8 cellular contexts compared by ENCODE assay signal in the genomic region with DNA sequence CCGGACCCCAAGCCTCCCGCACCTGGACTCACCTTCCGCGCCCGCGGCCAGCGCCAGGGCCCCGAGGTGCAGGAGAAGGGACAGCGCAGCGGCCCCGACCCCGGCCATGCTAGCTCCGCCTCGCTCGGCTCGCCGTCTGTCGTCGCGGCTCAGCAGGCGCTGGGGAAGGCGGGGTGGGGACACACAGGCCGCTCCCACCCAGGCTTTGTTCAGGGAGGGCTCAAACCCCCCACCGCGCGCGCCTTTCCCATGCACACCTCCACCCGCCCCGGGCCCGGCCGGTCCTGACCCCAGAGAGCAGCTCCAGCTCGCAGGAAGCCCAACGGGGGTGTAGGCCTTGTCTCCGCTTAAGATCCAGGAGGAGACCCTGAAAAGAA. TPM values are rescaled to one million over a fixed set of nuclear protein-coding genes. Genes with fewer than 3 reads are reported as not detected.
A peak's percentile ranks its signal among the peaks of the same experiment; 100 is the strongest.
DNase-seq lines count a peak whose midpoint lies in the region; ATAC-seq and TF ChIP-seq lines count a peak whose summit lies in the region.

A gene (minus strand): TSS at position 141 of the 377 bp plus-strand sequence. CDS start 33 bp downstream, at position 108.

- H3K4me1 ChIP-seq in neuron (ENCODE audit: insufficient read depth, low read length), result peaks cover 11% of the 10 kb centered on the region

- ATAC-seq in Right ventricle myocardium superior (ENCODE audit: poor library complexity) (no peak), HG02623 (IDR thresholded peaks at IDR 0.05; ENCODE audit: unreplicated experiment) (no peak)

- POLR2A ChIA-PET in AG04450 (lab: Yijun Ruan, JAX), result no interaction called here

- DNase-seq in AG04450 (ENCODE audit: low read depth, low spot score) (no peak), SK-N-DZ (ENCODE audit: low spot score) (peak; percentile 66), Right ventricle myocardium superior (peak; percentile 43), MG63 (no peak), DMS53 (lab: John Stamatoyannopoulos, UW) (no peak), LoVo (ENCODE audit: low spot score) (no peak)

- H3K4me3 ChIP-seq in AG04450 (ENCODE audit: low read depth, low read length) (peak within 1 kb of the TSS; percentile 59), neuron (ENCODE audit: low read length) (no peak within 1 kb of the TSS), MG63 (no peak within 1 kb of the TSS)

- intact Hi-C loops in Right ventricle myocardium superior (cut with DNase I), result no loop called here

- TF ChIP-seq CTCF in AG04450 (IDR thresholded peaks at IDR 0.05; ENCODE audit: low read depth, low read length), result no peak

- H2AFZ ChIP-seq in neuron (ENCODE audit: low read depth, low read length), result peak within 1 kb of the TSS; percentile 20

- H3K36me3 ChIP-seq in neuron (ENCODE audit: insufficient read depth, low read length) (no peaks in the 10 kb centered on the region), MG63 (no peaks in the 10 kb centered on the region)

- H3K27me3 ChIP-seq in AG04450 (ENCODE audit: control insufficient read depth, insufficient read depth, low read length), result peaks cover 56% of the 10 kb centered on the region
- peaks cover 59% of the 10 kb centered on the region for H3K27me3 ChIP-seq in neuron (ENCODE audit: insufficient read depth, low read length)
- no peaks in the 10 kb centered on the region for H3K27me3 ChIP-seq in MG63

- H3K9me3 ChIP-seq in AG04450 (ENCODE audit: control insufficient read depth, insufficient read depth, low read length) (no peaks in the 10 kb centered on the region; the same call in 1 of the 2 replicates), neuron (ENCODE audit: low read length) (no peaks in the 10 kb centered on the region), MG63 (no peaks in the 10 kb centered on the region)

- CTCF ChIA-PET in AG04450 (lab: Charles Lee), result interaction anchor here (0.7 to 2.3 kb wide), 2 partner anchors 27 to 181 kb away, joined by 3 to 13 read pairs; no protein-coding TSS in a partner anchor

- no peak within 1 kb of the TSS for H3K27ac ChIP-seq in AG04450 (ENCODE audit: low read depth, low read length)

RNA-seq across cellular contexts. Expression of the gene that starts here (rescaled TPM):
- polyA plus RNA-seq in AG04450 (2011; rRNA removed), result 0.04 and 0.05 TPM in 2 replicates
- polyA minus RNA-seq in AG04450 (2011; rRNA and poly(A)+ RNA removed), result not detected in 2 replicates
- polyA plus RNA-seq in SK-N-DZ (2014; cell fraction: cytosol; rRNA removed), result 6.3 and 6.5 TPM in 2 replicates
- polyA plus RNA-seq in SK-N-DZ (2014; cell fraction: nucleus; rRNA removed), result 57.9 and 76.8 TPM in 2 replicates
- 0.11 TPM for total RNA-seq in Right ventricle myocardium superior
- total RNA-seq in MG63 (2014; rRNA removed; shearing (Covaris generic); ENCODE audit: low replicate concordance), result not detected in 2 replicates

Comparison
In these comparisons a context has a peak if more than half of its experiments do, and no peak if none do; other contexts are left out.
1. Peak in DNase-seq in Right ventricle myocardium superior; RNA of the gene not detected or under 1 TPM.